Comparison of ENCODE assay signal across 31 cellular contexts in genomic region chr2:230886641-230887040, GRCh38. TPM values are rescaled to one million over a fixed set of nuclear protein-coding genes. Genes with fewer than 3 reads are reported as not detected.
A peak's percentile ranks its signal among the peaks of the same experiment; 100 is the strongest.
DNase-seq lines count a peak whose midpoint lies in the region; ATAC-seq and TF ChIP-seq lines count a peak whose summit lies in the region.
"Had no signal": no experiment of that assay in that cellular context is flagged by ENCODE, and none has a peak within 500 bp of the region (broad histone marks: within the 10 kb centered on the region; RNA-seq: fewer than 3 reads in every experiment).

No MANE protein-coding gene starts in this region.

- H3K23ac ChIP-seq in neuronal stem cell (ENCODE audit: low read depth, low read length, poor library complexity): no peak overlapping the region

- H4K8ac ChIP-seq in neuronal stem cell (ENCODE audit: low read depth, low read length): no peak overlapping the region

- H2AK5ac ChIP-seq in neuronal stem cell (ENCODE audit: low read depth, low read length): peak overlapping the region; percentile 61

- H3K36me3 Mint-ChIP-seq in GM23338 (ENCODE audit: low read depth) (no peaks in the 10 kb centered on the region; the same call in 2 of the 3 replicates), WTC11 (no peaks in the 10 kb centered on the region)
- no peaks in the 10 kb centered on the region for H3K36me3 Mint-ChIP-seq in activated T-helper 17 cell treated with anti-CD3 and anti-CD28 coated beads, Interleukin-2, amount 50 U/mL, for 72 hours (ENCODE audit: low read depth)
- H3K36me3 Mint-ChIP-seq: memory B cell had no signal

- DNase-seq in GM23338 (ENCODE audit: low spot score) (peak; percentile 31), WTC11 (ENCODE audit: low spot score) (no peak), iPS-NIHi11 (ENCODE audit: low spot score) (peak; percentile 57), neuronal stem cell (ENCODE audit: low spot score) (no peak), NCI-H2081 treated with DMSO at 0.1 percent for 48 hours (lab: John Stamatoyannopoulos, UW) (no peak)
- no peak for DNase-seq in activated CD4-positive, CD25-positive, alpha-beta regulatory T cell treated with anti-CD3 and anti-CD28 coated beads, Interleukin-2, amount 50 U/mL, for 72 hours
- DNase-seq: activated CD4-positive, alpha-beta T cell treated with anti-CD3 and anti-CD28 coated beads for 36 hours; activated CD8-positive, alpha-beta memory T cell treated with anti-CD3 and anti-CD28 coated beads for 24 hours; activated effector memory CD4-positive, alpha-beta T cell treated with anti-CD3 and anti-CD28 coated beads, Interleukin-2, amount 50 U/mL, for 16 hours; DMS79 treated with DMSO at 0.1 percent for 48 hours; effector CD4-positive, alpha-beta T cell; GF-D8; KG1; left colon; MG63; NCI-H2029; NCI-H446; NCI-H82; psoas muscle; RPMI8226; stimulated activated CD8-positive, alpha-beta memory T cell treated with anti-CD3 and anti-CD28 coated beads, Interleukin-4, amount 100 ng/mL, for 48 hours; stimulated activated naive CD8-positive, alpha-beta T cell treated with anti-CD3 and anti-CD28 coated beads, Interleukin-15, amount 100 ng/mL, for 72 hours; tibial artery had no signal

- no peaks in the 10 kb centered on the region for H3K9me2 ChIP-seq in GM23338 (ENCODE audit: insufficient read depth)

- POLR2A ChIA-PET in WTC11 (lab: Charles Lee): no interaction called here

- H3K27me3 ChIP-seq in GM23338 (ENCODE audit: insufficient read depth) (no peaks in the 10 kb centered on the region), neuronal stem cell (ENCODE audit: control insufficient read depth in 3 of 3, insufficient read depth in 3 of 3, low read depth in 1 of 3, low read length in 3 of 3) (no peaks in the 10 kb centered on the region)

- peak overlapping the region; percentile 74 for H2AFZ ChIP-seq in GM23338
- H2AFZ ChIP-seq in neuronal stem cell (ENCODE audit: low read length): peak overlapping the region; percentile 58

- TF ChIP-seq CTCF in GM23338 (conservative IDR thresholded peaks at IDR 0.05; ENCODE audit: low read depth in 2 of 2) (no peak), WTC11 (IDR thresholded peaks at IDR 0.05) (no peak)

- H3K4me1 Mint-ChIP-seq in GM23338 (peaks cover 28% of the 10 kb centered on the region), WTC11 (peaks cover 25% of the 10 kb centered on the region)
- H3K4me1 Mint-ChIP-seq in activated T-helper 17 cell treated with anti-CD3 and anti-CD28 coated beads, Interleukin-2, amount 50 U/mL, for 72 hours: no peaks in the 10 kb centered on the region

- H3K9ac ChIP-seq in neuronal stem cell (ENCODE audit: low read depth, low read length, poor library complexity): no peak overlapping the region

- CTCF ChIA-PET in WTC11 (lab: Charles Lee): interaction anchor here (1.1 to 1.8 kb wide), 3 partner anchors 11 to 39 kb away, joined by 6 to 8 read pairs (median 8); no protein-coding TSS in a partner anchor

- H3K36me3 ChIP-seq in GM23338 (ENCODE audit: insufficient read depth) (no peaks in the 10 kb centered on the region), neuronal stem cell (replicated peaks in 1 of 2; ENCODE audit: control insufficient read depth in 2 of 2, insufficient read depth in 2 of 2, low read length in 2 of 2) (peaks cover 0 to 2% of the 10 kb centered on the region in 2 donors)
- H3K36me3 ChIP-seq: MG63, tibial artery had no signal

- H3K27ac ChIP-seq in GM23338 (ENCODE audit: low read depth) (no peak overlapping the region), neuronal stem cell (replicated peaks; ENCODE audit: low read length) (peak overlapping the region; percentile 31)
- H3K27ac ChIP-seq: C4-2B, epithelial cell of prostate, psoas muscle, tibial artery had no signal

- ATAC-seq in GM23338 (peak; percentile 68), WTC11 (peak; percentile 40)
- no peak for ATAC-seq in activated T-helper 17 cell treated with anti-CD3 and anti-CD28 coated beads, Interleukin-2, amount 50 U/mL, for 72 hours (replicated peaks)
- ATAC-seq: activated CD4-positive, alpha-beta T cell treated with anti-CD3 and anti-CD28 coated beads for 36 hours; HCT116; left colon; psoas muscle; stimulated activated naive CD8-positive, alpha-beta T cell treated with anti-CD3 and anti-CD28 coated beads, Interleukin-15, amount 100 ng/mL, for 72 hours had no signal

- no peaks in the 10 kb centered on the region for H3K79me2 ChIP-seq in GM23338 (replicated peaks; ENCODE audit: insufficient read depth)

- H3K9me3 ChIP-seq in neuronal stem cell (replicated peaks in 1 of 2; ENCODE audit: control insufficient read depth in 2 of 2, insufficient read depth in 1 of 2, low read depth in 1 of 2, low read length in 2 of 2): peaks cover 0 to 8% of the 10 kb centered on the region in 2 donors
- H3K9me3 ChIP-seq: MG63, psoas muscle, tibial artery had no signal

- H4K91ac ChIP-seq in neuronal stem cell (ENCODE audit: low read depth, low read length, poor library complexity): peak overlapping the region; percentile 40

- no peaks in the 10 kb centered on the region for H3K79me1 ChIP-seq in neuronal stem cell (ENCODE audit: low read depth, low read length)

- H3K4me1 ChIP-seq in GM23338 (ENCODE audit: insufficient read depth): no peaks in the 10 kb centered on the region; the same call in 1 of the 2 replicates
- peaks cover 17 to 30% of the 10 kb centered on the region in 2 donors for H3K4me1 ChIP-seq in neuronal stem cell (ENCODE audit: control insufficient read depth in 2 of 2, insufficient read depth in 1 of 2, low read depth in 1 of 2, low read length in 2 of 2)
- H3K4me1 ChIP-seq: psoas muscle, tibial artery had no signal

- no CpG with 5 or more reads among the region's 13 CpGs for WGBS in neuronal stem cell (ENCODE audit: extremely low coverage in 2 of 2, insufficient read length in 2 of 2, insufficient replicate concordance in 1 of 2), 2 donors

- H2BK120ac ChIP-seq in neuronal stem cell (ENCODE audit: low read depth, low read length): no peak overlapping the region

- H3K4me2 ChIP-seq in GM23338 (no peak overlapping the region), neuronal stem cell (ENCODE audit: insufficient read depth, low read length, poor library complexity, severe bottlenecking) (no peak overlapping the region)

- H3K27ac Mint-ChIP-seq in GM23338 (no peak overlapping the region), WTC11 (no peak overlapping the region)
- no peak overlapping the region for H3K27ac Mint-ChIP-seq in activated T-helper 17 cell treated with anti-CD3 and anti-CD28 coated beads, Interleukin-2, amount 50 U/mL, for 72 hours
- H3K27ac Mint-ChIP-seq: activated CD4-positive, alpha-beta T cell treated with anti-CD3 and anti-CD28 coated beads for 36 hours; memory B cell had no signal

- no peaks in the 10 kb centered on the region for H3F3A ChIP-seq in GM23338 (replicated peaks; ENCODE audit: low read depth)

- H3K9me3 Mint-ChIP-seq in GM23338 (no peaks in the 10 kb centered on the region), WTC11 (0 out of 2 replicates have a peak, but pooled peaks cover 3% of the 10 kb centered on the region)
- H3K9me3 Mint-ChIP-seq in activated T-helper 17 cell treated with anti-CD3 and anti-CD28 coated beads, Interleukin-2, amount 50 U/mL, for 72 hours: no peaks in the 10 kb centered on the region
- H3K9me3 Mint-ChIP-seq: memory B cell had no signal

- H3K14ac ChIP-seq in neuronal stem cell (ENCODE audit: low read length): no peak overlapping the region

- no peaks in the 10 kb centered on the region for H4K20me1 ChIP-seq in GM23338 (replicated peaks; ENCODE audit: insufficient read depth)

- peak overlapping the region; percentile 81 for H3K18ac ChIP-seq in neuronal stem cell (ENCODE audit: low read length)

- H2BK15ac ChIP-seq in neuronal stem cell (ENCODE audit: low read length): peak overlapping the region; percentile 79

- H3K4me3 Mint-ChIP-seq in GM23338 (no peak overlapping the region), WTC11 (no peak overlapping the region)
- no peak overlapping the region for H3K4me3 Mint-ChIP-seq in activated T-helper 17 cell treated with anti-CD3 and anti-CD28 coated beads, Interleukin-2, amount 50 U/mL, for 72 hours
- H3K4me3 Mint-ChIP-seq: activated CD4-positive, alpha-beta T cell treated with anti-CD3 and anti-CD28 coated beads for 36 hours; memory B cell; stimulated activated naive CD8-positive, alpha-beta T cell treated with anti-CD3 and anti-CD28 coated beads, Interleukin-15, amount 100 ng/mL, for 72 hours had no signal

- peaks cover 2% of the 10 kb centered on the region for H3K27me3 Mint-ChIP-seq in GM23338 (ENCODE audit: insufficient read depth, low read depth, poor library complexity)
- H3K27me3 Mint-ChIP-seq in WTC11 (ENCODE audit: low read depth): no peaks in the 10 kb centered on the region; the same call in 1 of the 2 replicates
- peaks cover 16% of the 10 kb centered on the region for H3K27me3 Mint-ChIP-seq in activated T-helper 17 cell treated with anti-CD3 and anti-CD28 coated beads, Interleukin-2, amount 50 U/mL, for 72 hours
- H3K27me3 Mint-ChIP-seq: memory B cell; stimulated activated naive CD8-positive, alpha-beta T cell treated with anti-CD3 and anti-CD28 coated beads, Interleukin-15, amount 100 ng/mL, for 72 hours had no signal

- H3K4me3 ChIP-seq in GM23338: no peak overlapping the region
- no peak overlapping the region for H3K4me3 ChIP-seq in neuronal stem cell (ENCODE audit: low read length in 2 of 2)
- H3K4me3 ChIP-seq: MG63, psoas muscle, tibial artery had no signal

- H3K4ac ChIP-seq in neuronal stem cell (ENCODE audit: low read length): no peak overlapping the region

- peak overlapping the region; percentile 84 for H2BK5ac ChIP-seq in neuronal stem cell (ENCODE audit: low read length)

- H2BK12ac ChIP-seq in neuronal stem cell (ENCODE audit: low read length): peak overlapping the region; percentile 86

TF ChIP-seq in GM23338, 12 proteins besides CTCF, POLR2A, EP300 and RAD21 (continues in another document):
- no peak for TF ChIP-seq JUNB (IDR thresholded peaks at IDR 0.05; ENCODE audit: unreplicated experiment)
- TF ChIP-seq ZNF331 (CRISPR knock-in tag; IDR thresholded peaks at IDR 0.05; ENCODE audit: low read depth): no peak

TF ChIP-seq in WTC11, 78 proteins besides CTCF, POLR2A, EP300 and RAD21 (continues in another document):
- TF ChIP-seq ZNF317 (CRISPR knock-in tag; IDR thresholded peaks at IDR 0.05; ENCODE audit: borderline replicate concordance, low read depth) (no peak), OVOL2 (CRISPR knock-in tag; IDR thresholded peaks at IDR 0.05; ENCODE audit: borderline replicate concordance) (no peak), CREB1 (CRISPR knock-in tag; IDR thresholded peaks at IDR 0.05) (no peak)

RNA-seq across cellular contexts. Expression of gene ITM2C, which starts 21.9 kb away (rescaled TPM):
- total RNA-seq in GM23338 (2014; rRNA removed; shearing (Covaris generic)): 314 and 367 TPM in 2 replicates
- polyA plus RNA-seq in GM23338 (2016; fragmentation: Nextera tagmentation; extraction: Ambion mirVana): 240 and 241 TPM in 2 replicates
- total RNA-seq in WTC11 (2021): 316 to 347 TPM (median 338 TPM) in 3 replicates
- 167 TPM for polyA plus RNA-seq in neuronal stem cell (2013, experiment 1 of 2)
- 168 TPM for polyA plus RNA-seq in neuronal stem cell (2013, experiment 2 of 2)
- 10 to 100 TPM; 28.7 to 45.0 TPM for total RNA-seq in activated T-helper 17 cell treated with anti-CD3 and anti-CD28 coated beads, Interleukin-2, amount 50 U/mL, for 72 hours

RNA-seq across cellular contexts. Expression of gene GPR55, which starts 38.4 kb away (rescaled TPM):
- total RNA-seq in GM23338 (2014; rRNA removed; shearing (Covaris generic)): not detected in 2 replicates
- polyA plus RNA-seq in GM23338 (2016; fragmentation: Nextera tagmentation; extraction: Ambion mirVana): not detected in 2 replicates
- not detected in 3 replicates for total RNA-seq in WTC11 (2021)
- not detected for polyA plus RNA-seq in neuronal stem cell (2013, experiment 1 of 2)
- polyA plus RNA-seq in neuronal stem cell (2013, experiment 2 of 2): not detected
- total RNA-seq in activated T-helper 17 cell treated with anti-CD3 and anti-CD28 coated beads, Interleukin-2, amount 50 U/mL, for 72 hours: 10 to 100 TPM; 11.1 to 19.9 TPM
- total RNA-seq: cerebellum, fibroblast of villous mesenchyme had no signal
- polyA plus RNA-seq: AG04450 had no signal

Comparison
In these comparisons a context has a peak if more than half of its experiments do, and no peak if none do; other contexts are left out.
1. DNase-seq: peak in GM23338 (single experiment) and iPS-NIHi11 (single experiment); none in WTC11 (single experiment), neuronal stem cell (single experiment), NCI-H2081 treated with DMSO at 0.1 percent for 48 hours (single experiment) and activated CD4-positive, CD25-positive, alpha-beta regulatory T cell treated with anti-CD3 and anti-CD28 coated beads, Interleukin-2, amount 50 U/mL, for 72 hours (single experiment).
2. RNA of gene GPR55, which starts 38.4 kb away (total RNA-seq): 11.1 to 19.9 TPM in activated T-helper 17 cell treated with anti-CD3 and anti-CD28 coated beads, Interleukin-2, amount 50 U/mL, for 72 hours; not detected in GM23338 and not detected in WTC11; every median in the first group is over 10 times any median in the second.